Comparison of ENCODE assay signal across 31 cellular contexts in the genomic region with DNA sequence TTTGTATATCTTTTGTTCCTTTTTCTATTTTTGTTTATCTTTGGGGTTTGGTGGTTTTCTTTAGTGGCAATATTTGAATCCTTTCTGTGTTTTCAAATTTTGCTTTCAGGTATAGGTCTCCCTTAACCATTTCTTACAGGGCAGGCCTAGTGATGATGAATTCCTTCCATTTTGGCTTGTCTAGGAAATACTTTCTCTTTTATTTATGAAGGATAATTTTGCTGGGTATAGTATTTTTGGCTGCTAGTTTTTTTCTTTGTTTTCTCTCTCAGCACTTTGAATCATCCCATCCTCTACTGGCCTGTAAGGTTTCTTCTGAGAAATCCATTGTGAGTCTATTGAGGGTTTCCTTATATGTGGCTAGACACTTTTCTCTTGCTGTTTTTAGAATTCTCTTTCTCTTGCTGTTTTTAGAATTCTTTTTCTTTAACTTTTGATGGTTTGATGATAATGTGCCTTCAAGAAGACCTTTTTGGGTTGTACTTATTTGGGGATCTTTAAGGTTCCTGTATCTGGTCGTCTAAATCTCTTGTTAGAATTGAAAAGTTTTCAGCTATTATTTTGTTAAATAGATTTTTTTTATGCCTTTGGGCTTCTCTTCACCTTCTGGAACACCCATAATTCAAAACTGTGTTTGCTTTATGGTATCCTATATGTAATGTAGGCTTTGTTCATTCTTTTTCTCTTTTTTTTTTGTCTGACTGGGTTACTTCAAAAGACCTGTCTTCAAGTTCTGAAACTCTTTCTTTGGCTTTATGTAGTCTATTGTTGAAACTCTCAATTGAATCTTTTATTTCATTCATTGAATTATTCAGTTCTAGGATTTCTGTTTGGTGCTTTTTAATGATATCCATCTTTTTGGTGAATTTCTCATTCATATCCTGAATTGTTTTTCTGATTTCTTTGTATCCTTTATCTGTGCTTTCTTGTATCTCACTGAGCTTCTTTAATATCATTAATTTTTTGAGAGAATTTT. TPM values are rescaled to one million over a fixed set of nuclear protein-coding genes. Genes with fewer than 3 reads are reported as not detected.
"Had no signal": no experiment of that assay in that cellular context is flagged by ENCODE, and none has a peak within 500 bp of the region (broad histone marks: within the 10 kb centered on the region; RNA-seq: fewer than 3 reads in every experiment).

No MANE protein-coding gene starts in this region.

- H3K4me3 ChIP-seq: ascending aorta, coronary artery, dorsolateral prefrontal cortex, esophagus muscularis mucosa, gastrocnemius medialis, heart left ventricle had no signal

- DNase-seq: activated B cell treated with CpG ODN at 0.5 μM for 24 hours; activated CD4-positive, alpha-beta T cell treated with anti-CD3 and anti-CD28 coated beads for 48 hours; activated CD4-positive, alpha-beta T cell treated with anti-CD3 and anti-CD28 coated beads, Interleukin-2, amount 50 U/mL, for 1 hour; activated CD4-positive, alpha-beta T cell treated with anti-CD3 and anti-CD28 coated beads, Interleukin-2, amount 50 U/mL, for 48 hours; activated CD8-positive, alpha-beta memory T cell treated with anti-CD3 and anti-CD28 coated beads for 24 hours; activated CD8-positive, alpha-beta T cell treated with anti-CD3 and anti-CD28 coated beads for 36 hours; activated effector memory CD4-positive, alpha-beta T cell treated with Interleukin-2 at 50 U/mL for 16 hours; activated gamma-delta T cell treated with Interleukin-2 at 50 U/mL for 16 hours; activated naive CD4-positive, alpha-beta T cell treated with Interleukin-2 at 50 U/mL for 16 hours; activated naive CD8-positive, alpha-beta T cell treated with anti-CD3 and anti-CD28 coated beads for 36 hours; activated naive CD8-positive, alpha-beta T cell treated with anti-CD3 and anti-CD28 coated beads, Interleukin-2, amount 50 U/mL, for 24 hours; activated T-cell treated with anti-CD3 and anti-CD28 coated beads, Interleukin-2, amount 50 U/mL, for 1 hour; brain microvascular endothelial cell; dorsolateral prefrontal cortex; effector memory CD4-positive, alpha-beta T cell; endodermal cell; erythroblast; gastrocnemius medialis; glutamatergic neuron; heart left ventricle; SW 1271; T-helper 1 cell; T-helper 17 cell; T1000; WERI-Rb-1 had no signal

- H3K36me3 ChIP-seq: ascending aorta, brain microvascular endothelial cell, esophagus muscularis mucosa, gastrocnemius medialis, heart left ventricle, WERI-Rb-1 had no signal

- H3K4me1 ChIP-seq: ascending aorta, esophagus muscularis mucosa, foreskin keratinocyte, gastrocnemius medialis had no signal

- H3K27me3 ChIP-seq: ascending aorta, brain microvascular endothelial cell, dorsolateral prefrontal cortex, esophagus muscularis mucosa, foreskin keratinocyte, gastrocnemius medialis, heart left ventricle had no signal

- H3K9me3 ChIP-seq: gastrocnemius medialis had no signal

- ATAC-seq: activated CD4-positive, CD25-positive, alpha-beta regulatory T cell treated with anti-CD3 and anti-CD28 coated beads, Interleukin-2, amount 50 U/mL, for 24 hours; activated CD8-positive, alpha-beta T cell treated with anti-CD3 and anti-CD28 coated beads for 36 hours; activated naive CD8-positive, alpha-beta T cell treated with anti-CD3 and anti-CD28 coated beads, Interleukin-2, amount 50 U/mL, for 24 hours; activated T-helper 17 cell treated with anti-CD3 and anti-CD28 coated beads, Interleukin-2, amount 50 U/mL, for 72 hours; gastrocnemius medialis; heart left ventricle; T-helper 17 cell had no signal

- H3K27ac ChIP-seq: ascending aorta, brain microvascular endothelial cell, coronary artery, dorsolateral prefrontal cortex, esophagus muscularis mucosa, foreskin keratinocyte, gastrocnemius medialis, heart left ventricle, WERI-Rb-1 had no signal

RNA-seq across cellular contexts. Expression of a gene that starts 24.5 kb away (rescaled TPM):
- total RNA-seq: activated B cell treated with CpG ODN at 0.5 μM for 24 hours; activated CD8-positive, alpha-beta T cell treated with anti-CD3 and anti-CD28 coated beads for 36 hours; activated naive CD8-positive, alpha-beta T cell treated with anti-CD3 and anti-CD28 coated beads for 36 hours; activated T-helper 17 cell treated with anti-CD3 and anti-CD28 coated beads, Interleukin-2, amount 50 U/mL, for 72 hours; ascending aorta; T-helper 17 cell had no signal

RNA-seq across cellular contexts. Expression of a gene that starts 38.5 kb away (rescaled TPM):
- total RNA-seq: activated B cell treated with CpG ODN at 0.5 μM for 24 hours; activated CD8-positive, alpha-beta T cell treated with anti-CD3 and anti-CD28 coated beads for 36 hours had no signal
